29 cellular contexts compared by ENCODE assay signal in genomic region chr15:92448370-92448769, GRCh38. TPM values are rescaled to one million over a fixed set of nuclear protein-coding genes. Genes with fewer than 3 reads are reported as not detected.
"Had no signal": no experiment of that assay in that cellular context is flagged by ENCODE, and none has a peak within 500 bp of the region (broad histone marks: within the 10 kb centered on the region; RNA-seq: fewer than 3 reads in every experiment).

No MANE protein-coding gene starts in this region.

- H3K27ac Mint-ChIP-seq: dendritic cell treated with granulocyte-macrophage colony-stimulating factor and Interleukin-4, amounts not matched to agents 40 ng/mL and 50 ng/mL, for 4 days; endodermal cell; memory B cell; naive thymus-derived CD4-positive, alpha-beta T cell; nephron; neural progenitor cell; progenitor cell of endocrine pancreas; stimulated activated memory B cell treated with anti-CD40 and anti-IgM and Interleukin-4, amounts not matched to agents 10 μg/mL and 1 μg/mL and 100 μg/mL, for 72 hours; type B pancreatic cell had no signal

- H3K36me3 Mint-ChIP-seq: memory B cell; naive thymus-derived CD4-positive, alpha-beta T cell; stimulated activated memory B cell treated with anti-CD40 and anti-IgM and Interleukin-4, amounts not matched to agents 10 μg/mL and 1 μg/mL and 100 μg/mL, for 72 hours had no signal

- H3K4me3 Mint-ChIP-seq: dendritic cell treated with granulocyte-macrophage colony-stimulating factor and Interleukin-4, amounts not matched to agents 40 ng/mL and 50 ng/mL, for 4 days; endodermal cell; memory B cell; naive thymus-derived CD4-positive, alpha-beta T cell; nephron; neural progenitor cell; stimulated activated memory B cell treated with anti-CD40 and anti-IgM and Interleukin-4, amounts not matched to agents 10 μg/mL and 1 μg/mL and 100 μg/mL, for 72 hours; type B pancreatic cell had no signal

- H3K4me3 ChIP-seq: gastrocnemius medialis, hepatocyte, lung, neural progenitor cell, right atrium auricular region, testis, tibial artery had no signal

- H3K27ac ChIP-seq: epithelial cell of prostate, gastrocnemius medialis, hepatocyte, neural progenitor cell, parathyroid adenoma, right atrium auricular region, testis, tibial artery had no signal

- DNase-seq: effector CD8-positive, alpha-beta T cell; endodermal cell; foreskin fibroblast; gastrocnemius medialis; head of caudate nucleus; kidney; naive thymus-derived CD4-positive, alpha-beta T cell; stimulated activated CD4-positive, alpha-beta T cell treated with anti-CD3 and anti-CD28 coated beads, Interleukin-2, amount 100 ng/mL, for 24 hours; stimulated activated CD4-positive, alpha-beta T cell treated with anti-CD3 and anti-CD28 coated beads, Interleukin-4, amount 100 ng/mL, for 4 hours; stimulated activated naive CD8-positive, alpha-beta T cell treated with anti-CD3 and anti-CD28 coated beads, Interleukin-15, Interleukin-2, amounts not matched to agents 100 U/mL and 50 U/mL, for 24 hours; substantia nigra; testis; tibial artery had no signal

- H3K27me3 Mint-ChIP-seq: progenitor cell of endocrine pancreas, type B pancreatic cell had no signal

- H3K9me3 ChIP-seq: gastrocnemius medialis, right atrium auricular region, testis, tibial artery had no signal

- H3K4me1 Mint-ChIP-seq: memory B cell; naive thymus-derived CD4-positive, alpha-beta T cell; nephron; neural progenitor cell; stimulated activated memory B cell treated with anti-CD40 and anti-IgM and Interleukin-4, amounts not matched to agents 10 μg/mL and 1 μg/mL and 100 μg/mL, for 72 hours had no signal

- H3K36me3 ChIP-seq: gastrocnemius medialis, neural progenitor cell, right atrium auricular region, tibial artery had no signal

- H3K4me1 ChIP-seq: gastrocnemius medialis, parathyroid adenoma, right atrium auricular region, testis, tibial artery had no signal

- H3K9me3 Mint-ChIP-seq: dendritic cell treated with granulocyte-macrophage colony-stimulating factor and Interleukin-4, amounts not matched to agents 40 ng/mL and 50 ng/mL, for 4 days; endodermal cell; naive thymus-derived CD4-positive, alpha-beta T cell; nephron; neural progenitor cell; stimulated activated memory B cell treated with anti-CD40 and anti-IgM and Interleukin-4, amounts not matched to agents 10 μg/mL and 1 μg/mL and 100 μg/mL, for 72 hours; type B pancreatic cell had no signal

- H3K27me3 ChIP-seq: gastrocnemius medialis, hepatocyte, neural progenitor cell, right atrium auricular region, testis had no signal

RNA-seq across cellular contexts. Expression of gene ST8SIA2, which starts 54.7 kb away (rescaled TPM):
- total RNA-seq: gastrocnemius medialis; glomerular endothelial cell; left lobe of liver; liver; naive thymus-derived CD4-positive, alpha-beta T cell; sciatic nerve had no signal
